In the genomic region with DNA sequence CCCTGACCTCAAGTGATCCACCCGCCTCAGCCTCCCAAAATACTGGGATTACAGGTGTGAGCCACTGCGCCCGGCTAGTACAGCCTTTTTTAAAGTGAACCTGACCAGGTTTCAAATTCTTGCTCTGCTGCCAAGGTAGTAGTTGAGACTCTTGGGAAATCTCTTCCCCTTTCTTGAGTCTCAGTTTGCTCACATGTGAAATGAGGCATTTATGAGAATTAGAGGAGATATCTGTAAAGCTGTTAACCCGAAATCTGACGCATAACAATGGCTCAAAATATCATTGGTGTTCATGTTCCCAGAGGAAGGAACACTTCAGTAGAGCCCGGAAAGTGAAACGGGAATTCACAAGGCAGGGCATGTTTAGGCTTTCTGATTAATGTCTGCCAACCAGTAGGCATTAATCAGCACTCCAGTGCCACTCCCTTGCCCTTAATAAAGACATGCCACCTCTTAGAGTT, we compare ENCODE assay signal across 9 cellular contexts. TPM values are rescaled to one million over a fixed set of nuclear protein-coding genes. Genes with fewer than 3 reads are reported as not detected.
DNase-seq lines count a peak whose midpoint lies in the region; ATAC-seq, FAIRE-seq and TF ChIP-seq lines count a peak whose summit lies in the region.
"Had no signal": no experiment of that assay in that cellular context is flagged by ENCODE, and none has a peak within 500 bp of the region (broad histone marks: within the 10 kb centered on the region; RNA-seq: fewer than 3 reads in every experiment).

No MANE protein-coding gene starts in this region.

- no peaks in the 10 kb centered on the region for H3K9me3 ChIP-seq in A549

- no peak for TF ChIP-seq CTCF in A549 (IDR thresholded peaks at IDR 0.05)
- no peak for TF ChIP-seq CTCF in GM23338 (conservative IDR thresholded peaks at IDR 0.05; ENCODE audit: low read depth in 2 of 2)

- intact Hi-C loops in sciatic nerve (cut with DNase I) = no loop called here
- intact Hi-C loops in posterior vena cava (cut with DNase I) = no loop called here

- H3K4me2 ChIP-seq in A549 (peak overlapping the region; percentile 80; the same call in 1 of the 3 replicates), GM23338 (no peak overlapping the region)

- H3K79me2 ChIP-seq in GM23338 (replicated peaks; ENCODE audit: insufficient read depth) = peaks cover 42% of the 10 kb centered on the region

- H3K27ac Mint-ChIP-seq in GM23338 (peak overlapping the region; percentile 70; the same call in 1 of the 2 replicates), memory B cell (no peak overlapping the region)
- no peak overlapping the region for H3K27ac Mint-ChIP-seq in activated naive CD8-positive, alpha-beta T cell

- no peak overlapping the region for H3K4me3 ChIP-seq in A549
- no peak overlapping the region for H3K4me3 ChIP-seq in GM23338

- ATAC-seq in A549 = no peak
- no peak for ATAC-seq in GM23338
- ATAC-seq in memory B cell (ENCODE audit: low read depth) = no peak
- ATAC-seq in sciatic nerve = no peak
- no peak for ATAC-seq in GM21381 (IDR thresholded peaks at IDR 0.05; ENCODE audit: unreplicated experiment)
- no peak for ATAC-seq in GM21723 (IDR thresholded peaks at IDR 0.05; ENCODE audit: unreplicated experiment)

- peaks cover 40% of the 10 kb centered on the region for H3F3A ChIP-seq in GM23338 (replicated peaks; ENCODE audit: low read depth)

- H3K36me3 ChIP-seq in GM23338 (ENCODE audit: insufficient read depth) = peaks cover 27% of the 10 kb centered on the region

- TF ChIP-seq RAD21 in A549 (conservative IDR thresholded peaks at IDR 0.05 in 1 of 2, IDR thresholded peaks at IDR 0.05 in 1 of 2) = no peak

- FAIRE-seq in A549 (lab: Jason Lieb, UNC) = no peak

- no peak for TF ChIP-seq EP300 in A549 (IDR thresholded peaks at IDR 0.05)

- H3K9me2 ChIP-seq in GM23338 (ENCODE audit: insufficient read depth) = no peaks in the 10 kb centered on the region

- no peak for TF ChIP-seq POLR2A in A549 (IDR thresholded peaks at IDR 0.05; ENCODE audit: low read length)

- H3K9me3 Mint-ChIP-seq in GM23338 (no peaks in the 10 kb centered on the region; the same call in 2 of the 3 replicates), memory B cell (no peaks in the 10 kb centered on the region)
- H3K9me3 Mint-ChIP-seq in activated naive CD8-positive, alpha-beta T cell (ENCODE audit: low read depth) = no peaks in the 10 kb centered on the region

- peaks cover 33% of the 10 kb centered on the region for H4K20me1 ChIP-seq in GM23338 (replicated peaks; ENCODE audit: insufficient read depth)

- H3K4me3 Mint-ChIP-seq in GM23338 (peak overlapping the region; percentile 25), memory B cell (peak overlapping the region; percentile 50)
- H3K4me3 Mint-ChIP-seq in activated naive CD8-positive, alpha-beta T cell = peak overlapping the region; percentile 46

- H3K27ac ChIP-seq in A549 = peak overlapping the region in 1 of 2 experiments; percentile 93; a peak in 3 of 6 replicates
- peak overlapping the region; percentile 55; the same call in 1 of the 2 replicates for H3K27ac ChIP-seq in GM23338 (ENCODE audit: low read depth)

- H3K4me1 ChIP-seq in A549 (peaks cover 41% of the 10 kb centered on the region), GM23338 (ENCODE audit: insufficient read depth) (peaks cover 33% of the 10 kb centered on the region)

- no peak for DNase-seq in A549 (ENCODE audit: low read depth in 1 of 2, low spot score in 1 of 2)
- DNase-seq in GM23338 (ENCODE audit: low spot score) = no peak
- DNase-seq in memory B cell (ENCODE audit: low spot score in 2 of 2) = no peak
- no peak for DNase-seq in sciatic nerve (ENCODE audit: low spot score)
- DNase-seq in posterior vena cava (ENCODE audit: low spot score) = no peak
- DNase-seq: IMR-90 had no signal

- H3K36me3 Mint-ChIP-seq in GM23338 (ENCODE audit: low read depth) (peaks cover 38% of the 10 kb centered on the region), memory B cell (peaks cover 14% of the 10 kb centered on the region)
- H3K36me3 Mint-ChIP-seq in activated naive CD8-positive, alpha-beta T cell = peaks cover 18% of the 10 kb centered on the region

- H2AFZ ChIP-seq in GM23338 = no peak overlapping the region

- CTCF ChIA-PET in A549 (lab: Yijun Ruan, JAX) = interaction anchor here (1.3 to 43.0 kb wide), 4 partner anchors 12 to 77 kb away, joined by 3 to 2512 read pairs (median 44); a partner anchor contains a TSS

- POLR2A ChIA-PET in A549 (lab: Yijun Ruan, JAX) = interaction anchor here (1.2 to 1.4 kb wide), 2 partner anchors 14 to 86 kb away, joined by 4 to 9 read pairs; a partner anchor contains a TSS

- H3K27me3 ChIP-seq in GM23338 (ENCODE audit: insufficient read depth) = no peaks in the 10 kb centered on the region

- peaks cover 34% of the 10 kb centered on the region for H3K4me1 Mint-ChIP-seq in GM23338
- peaks cover 31% of the 10 kb centered on the region for H3K4me1 Mint-ChIP-seq in activated naive CD8-positive, alpha-beta T cell (ENCODE audit: low read depth)
- H3K4me1 Mint-ChIP-seq in memory B cell = peaks cover 31% of the 10 kb centered on the region

- H3K27me3 Mint-ChIP-seq in GM23338 (ENCODE audit: insufficient read depth, low read depth, poor library complexity) = peaks cover 31% of the 10 kb centered on the region
- no peaks in the 10 kb centered on the region for H3K27me3 Mint-ChIP-seq in activated naive CD8-positive, alpha-beta T cell
- no peaks in the 10 kb centered on the region for H3K27me3 Mint-ChIP-seq in memory B cell

- WGBS in A549 (ENCODE audit: missing lambda C conversion rate) = 83% methylated on average over 7 of the region's 7 CpGs

TF ChIP-seq in A549, 52 proteins besides CTCF, POLR2A, EP300 and RAD21:
- TF ChIP-seq CBX2 (IDR thresholded peaks at IDR 0.05; ENCODE audit: borderline replicate concordance, low read depth) = no peak

TF ChIP-seq in GM23338, 12 proteins besides CTCF, POLR2A, EP300 and RAD21 (continues in another document):
- TF ChIP-seq STAT1 (IDR thresholded peaks at IDR 0.05; ENCODE audit: unreplicated experiment) (no peak), NANOG (IDR thresholded peaks at IDR 0.05; ENCODE audit: borderline replicate concordance) (no peak), POLR2AphosphoS5 (IDR thresholded peaks at IDR 0.05; ENCODE audit: low read depth) (no peak), ZNF114 (CRISPR knock-in tag; IDR thresholded peaks at IDR 0.05) (no peak), ZNF331 (CRISPR knock-in tag; IDR thresholded peaks at IDR 0.05; ENCODE audit: low read depth) (no peak), EZH2 (IDR thresholded peaks at IDR 0.05; ENCODE audit: low read depth, unreplicated experiment) (no peak), CREB1 (CRISPR knock-in tag; IDR thresholded peaks at IDR 0.05; ENCODE audit: low read depth) (no peak), JUNB (IDR thresholded peaks at IDR 0.05; ENCODE audit: unreplicated experiment) (no peak), EZH2phosphoT487 (IDR thresholded peaks at IDR 0.05; ENCODE audit: unreplicated experiment) (no peak)
- TF ChIP-seq, protein P1, sequence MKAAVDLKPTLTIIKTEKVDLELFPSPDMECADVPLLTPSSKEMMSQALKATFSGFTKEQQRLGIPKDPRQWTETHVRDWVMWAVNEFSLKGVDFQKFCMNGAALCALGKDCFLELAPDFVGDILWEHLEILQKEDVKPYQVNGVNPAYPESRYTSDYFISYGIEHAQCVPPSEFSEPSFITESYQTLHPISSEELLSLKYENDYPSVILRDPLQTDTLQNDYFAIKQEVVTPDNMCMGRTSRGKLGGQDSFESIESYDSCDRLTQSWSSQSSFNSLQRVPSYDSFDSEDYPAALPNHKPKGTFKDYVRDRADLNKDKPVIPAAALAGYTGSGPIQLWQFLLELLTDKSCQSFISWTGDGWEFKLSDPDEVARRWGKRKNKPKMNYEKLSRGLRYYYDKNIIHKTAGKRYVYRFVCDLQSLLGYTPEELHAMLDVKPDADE (IDR thresholded peaks at IDR 0.05) = no peak

RNA-seq across cellular contexts. Expression of a gene that starts 1.5 kb away (rescaled TPM):
- 44.9 and 62.8 TPM in 2 replicates for polyA plus RNA-seq in A549 (2011; rRNA removed)
- polyA plus RNA-seq in A549 (2012; cell fraction: cytosol; rRNA removed) = 56.5 and 64.9 TPM in 2 replicates
- polyA plus RNA-seq in A549 (2012; cell fraction: nucleus; rRNA removed) = 35.2 and 46.8 TPM in 2 replicates
- 59.4 to 65.6 TPM (median 59.9 TPM) in 3 replicates for polyA plus RNA-seq in A549 (2017; fragmentation: RNase III; extraction: RNeasy Plus Mini Kit Qiagen cat#74134 plus additional on column Dnase treatment)
- polyA minus RNA-seq in A549 (2011; rRNA and poly(A)+ RNA removed) = 13.2 and 17.5 TPM in 2 replicates
- total RNA-seq in GM23338 (2014; rRNA removed; shearing (Covaris generic)) = 35.9 and 41.2 TPM in 2 replicates
- 84.5 and 87.3 TPM in 2 replicates for polyA plus RNA-seq in GM23338 (2016; fragmentation: Nextera tagmentation; extraction: Ambion mirVana)
- 21.7 TPM for total RNA-seq in sciatic nerve
- total RNA-seq in posterior vena cava = 10 to 100 TPM; 23.1 to 23.4 TPM

RNA-seq across cellular contexts. Expression of a gene that starts 1.6 kb away (rescaled TPM):
- polyA plus RNA-seq in A549 (2011; rRNA removed) (3,076 and 3,452 TPM in 2 replicates), A549 (2017; fragmentation: RNase III; extraction: RNeasy Plus Mini Kit Qiagen cat#74134 plus additional on column Dnase treatment) (2,179 to 2,449 TPM (median 2,307 TPM) in 3 replicates), GM23338 (2016; fragmentation: Nextera tagmentation; extraction: Ambion mirVana) (4,143 and 4,572 TPM in 2 replicates)
- 3,719 and 4,748 TPM in 2 replicates for polyA plus RNA-seq in A549 (2012; cell fraction: cytosol; rRNA removed)
- polyA plus RNA-seq in A549 (2012; cell fraction: nucleus; rRNA removed) = 1,546 and 2,457 TPM in 2 replicates
- polyA minus RNA-seq in A549 (2011; rRNA and poly(A)+ RNA removed) = 258 and 279 TPM in 2 replicates
- 1,202 and 1,683 TPM in 2 replicates for total RNA-seq in GM23338 (2014; rRNA removed; shearing (Covaris generic))
- total RNA-seq in sciatic nerve (855 TPM), posterior vena cava (1,000 to 10,000 TPM in 1 of 2 donors, 100 to 1,000 TPM in 1; 997 to 1,074 TPM)

RNA-seq across cellular contexts. Expression of a gene that starts 10.1 kb away (rescaled TPM):
- polyA plus RNA-seq in A549 (2011; rRNA removed) = not detected in 2 replicates
- 0.04 and 0.05 TPM in 2 replicates for polyA plus RNA-seq in A549 (2012; cell fraction: cytosol; rRNA removed)
- polyA plus RNA-seq in A549 (2012; cell fraction: nucleus; rRNA removed) = 0.07 TPM in 1 of 2 replicates, not detected in the other
- 0.12 TPM in 1 of 3 replicates, not detected in the others for polyA plus RNA-seq in A549 (2017; fragmentation: RNase III; extraction: RNeasy Plus Mini Kit Qiagen cat#74134 plus additional on column Dnase treatment)
- not detected in 2 replicates for polyA minus RNA-seq in A549 (2011; rRNA and poly(A)+ RNA removed)
- not detected in 2 replicates for total RNA-seq in GM23338 (2014; rRNA removed; shearing (Covaris generic))
- not detected in 2 replicates for polyA plus RNA-seq in GM23338 (2016; fragmentation: Nextera tagmentation; extraction: Ambion mirVana)
- not detected for total RNA-seq in sciatic nerve
- not detected for total RNA-seq in posterior vena cava
- total RNA-seq: IMR-90 had no signal
- polyA plus RNA-seq: IMR-90 had no signal
